In the genomic region with DNA sequence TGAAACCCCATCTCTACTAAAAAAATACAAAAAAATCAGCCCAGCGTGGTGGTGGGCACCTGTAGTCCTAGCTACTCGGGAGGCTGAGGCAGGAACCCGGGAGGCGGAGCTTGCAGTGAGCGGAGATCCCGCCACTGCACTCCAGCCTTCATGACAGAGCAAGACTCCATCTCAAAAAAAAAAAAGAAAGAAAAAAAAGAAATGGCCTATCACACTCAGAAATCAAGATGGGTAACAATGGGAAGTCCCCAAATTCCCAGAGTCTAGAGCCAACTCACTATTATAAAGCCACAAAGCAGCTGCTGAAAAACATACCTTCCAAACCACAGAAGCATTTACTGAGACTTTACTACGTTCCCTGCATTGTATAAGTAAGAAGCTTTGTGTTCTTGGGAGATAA, we compare ENCODE assay signal across 14 cellular contexts. TPM values are rescaled to one million over a fixed set of nuclear protein-coding genes. Genes with fewer than 3 reads are reported as not detected.
DNase-seq lines count a peak whose midpoint lies in the region; ATAC-seq and TF ChIP-seq lines count a peak whose summit lies in the region.
"Had no signal": no experiment of that assay in that cellular context is flagged by ENCODE, and none has a peak within 500 bp of the region (broad histone marks: within the 10 kb centered on the region; RNA-seq: fewer than 3 reads in every experiment).

No MANE protein-coding gene starts in this region.

- no peak for TF ChIP-seq CTCF in fibroblast of lung (conservative IDR thresholded peaks at IDR 0.05 in 1 of 2, IDR thresholded peaks at IDR 0.05 in 1 of 2; ENCODE audit: low read depth in 1 of 2, low read length in 2 of 2)

- no peaks in the 10 kb centered on the region for H3K9me3 ChIP-seq in fibroblast of lung (ENCODE audit: control insufficient read depth, insufficient read depth, low read depth, low read length)

- no peak overlapping the region for H2AFZ ChIP-seq in fibroblast of lung (ENCODE audit: low read length)

- peaks cover 15% of the 10 kb centered on the region for H3K27me3 Mint-ChIP-seq in activated naive CD4-positive, alpha-beta T cell treated with anti-CD3 and anti-CD28 coated beads, Interleukin-2, amount 10 ng/mL, durations not matched to agents 7 days and 5 days
- peaks cover 42% of the 10 kb centered on the region for H3K27me3 Mint-ChIP-seq in T-helper 2 cell treated with Interferon-gamma antibody and Interleukin-4, amounts not matched to agents 5 μg/mL and 100 μg/mL, for 36 hours (ENCODE audit: low read depth)

- ATAC-seq in activated naive CD4-positive, alpha-beta T cell treated with anti-CD3 and anti-CD28 coated beads, Interleukin-2, amount 50 U/mL, for 72 hours: peak; percentile 53 to 80
- ATAC-seq in HG02610 (IDR thresholded peaks at IDR 0.05; ENCODE audit: unreplicated experiment): no peak
- ATAC-seq: Right ventricle myocardium inferior had no signal

- H3K4me1 Mint-ChIP-seq in activated naive CD4-positive, alpha-beta T cell treated with anti-CD3 and anti-CD28 coated beads, Interleukin-2, amount 10 ng/mL, durations not matched to agents 7 days and 5 days: peaks cover 25% of the 10 kb centered on the region
- H3K4me1 Mint-ChIP-seq in T-helper 2 cell treated with Interferon-gamma antibody and Interleukin-4, amounts not matched to agents 5 μg/mL and 100 μg/mL, for 36 hours (ENCODE audit: low read depth): peaks cover 11% of the 10 kb centered on the region

- H3K4me1 ChIP-seq in fibroblast of lung (ENCODE audit: control insufficient read depth, extremely low read depth, insufficient read depth, low read length): no peaks in the 10 kb centered on the region

- H3K27ac ChIP-seq in fibroblast of lung (ENCODE audit: insufficient read depth, low read length): no peak overlapping the region

- no peak overlapping the region for H3K4me3 Mint-ChIP-seq in activated naive CD4-positive, alpha-beta T cell treated with anti-CD3 and anti-CD28 coated beads, Interleukin-2, amount 10 ng/mL, durations not matched to agents 7 days and 5 days
- peak overlapping the region; percentile 19 for H3K4me3 Mint-ChIP-seq in T-helper 2 cell treated with Interferon-gamma antibody and Interleukin-4, amounts not matched to agents 5 μg/mL and 100 μg/mL, for 36 hours
- H3K4me3 Mint-ChIP-seq: neural crest cell had no signal

- H3K36me3 ChIP-seq in fibroblast of lung (ENCODE audit: control insufficient read depth, insufficient read depth, low read length): no peaks in the 10 kb centered on the region

- H3K36me3 Mint-ChIP-seq in activated naive CD4-positive, alpha-beta T cell treated with anti-CD3 and anti-CD28 coated beads, Interleukin-2, amount 50 U/mL, for 72 hours: no peaks in the 10 kb centered on the region
- H3K36me3 Mint-ChIP-seq in activated naive CD4-positive, alpha-beta T cell treated with anti-CD3 and anti-CD28 coated beads, Interleukin-2, amount 10 ng/mL, durations not matched to agents 7 days and 5 days: peaks cover 2% of the 10 kb centered on the region
- H3K36me3 Mint-ChIP-seq in T-helper 2 cell treated with Interferon-gamma antibody and Interleukin-4, amounts not matched to agents 5 μg/mL and 100 μg/mL, for 36 hours (ENCODE audit: low read depth): peaks cover 1% of the 10 kb centered on the region

- H3K4me2 ChIP-seq in fibroblast of lung (ENCODE audit: extremely low read depth, insufficient read depth, low read length): no peak overlapping the region
- H3K4me2 ChIP-seq: smooth muscle cell had no signal

- H4K20me1 ChIP-seq in fibroblast of lung (ENCODE audit: control insufficient read depth, extremely low read depth, insufficient read depth, low read length): peaks cover 2% of the 10 kb centered on the region

- H3K27ac Mint-ChIP-seq in activated naive CD4-positive, alpha-beta T cell treated with anti-CD3 and anti-CD28 coated beads, Interleukin-2, amount 50 U/mL, for 72 hours: peak overlapping the region in 1 of 2 donors; percentile 87
- H3K27ac Mint-ChIP-seq in activated naive CD4-positive, alpha-beta T cell treated with anti-CD3 and anti-CD28 coated beads, Interleukin-2, amount 10 ng/mL, durations not matched to agents 7 days and 5 days: no peak overlapping the region
- H3K27ac Mint-ChIP-seq in T-helper 2 cell treated with Interferon-gamma antibody and Interleukin-4, amounts not matched to agents 5 μg/mL and 100 μg/mL, for 36 hours: peak overlapping the region; percentile 18

- H3K4me3 ChIP-seq in fibroblast of lung (replicated peaks in 1 of 4; ENCODE audit: control extremely low read depth in 1 of 4, insufficient read depth in 1 of 4, low read depth in 3 of 4, low read length in 4 of 4): no peak overlapping the region
- H3K4me3 ChIP-seq: smooth muscle cell had no signal

- H3K27me3 ChIP-seq in fibroblast of lung (ENCODE audit: control insufficient read depth, insufficient read depth, low read length): no peaks in the 10 kb centered on the region

- DNase-seq in activated naive CD4-positive, alpha-beta T cell treated with anti-CD3 and anti-CD28 coated beads, Interleukin-2, amount 50 U/mL, for 72 hours (ENCODE audit: low spot score in 2 of 2): peak in 1 of 2 donors; percentile 57
- no peak for DNase-seq in activated naive CD4-positive, alpha-beta T cell treated with anti-CD3 and anti-CD28 coated beads, Interleukin-2, amount 10 ng/mL, durations not matched to agents 7 days and 5 days
- DNase-seq in T-helper 2 cell treated with Interferon-gamma antibody and Interleukin-4, amounts not matched to agents 5 μg/mL and 100 μg/mL, for 36 hours (ENCODE audit: low spot score): peak; percentile 12
- DNase-seq in fibroblast of lung (ENCODE audit: low read depth in 2 of 2) (peak; percentile 55 to 83), cardiac septum (ENCODE audit: low spot score) (no peak), H4 (ENCODE audit: low spot score) (no peak), NCI-H1092 (lab: John Stamatoyannopoulos, UW) (no peak)
- DNase-seq: cortex of kidney, NCI-H1105 treated with DMSO at 0.1 percent for 48 hours, NCI-H524 had no signal

- intact Hi-C loops in cardiac septum (cut with DNase I): no loop called here

- H3K9ac ChIP-seq in fibroblast of lung (ENCODE audit: insufficient read depth, low read length): no peak overlapping the region

- peaks cover 68% of the 10 kb centered on the region for H3K79me2 ChIP-seq in fibroblast of lung (ENCODE audit: control insufficient read depth, insufficient read depth, low read length)

- no peaks in the 10 kb centered on the region for H3K9me3 Mint-ChIP-seq in activated naive CD4-positive, alpha-beta T cell treated with anti-CD3 and anti-CD28 coated beads, Interleukin-2, amount 50 U/mL, for 72 hours
- no peaks in the 10 kb centered on the region for H3K9me3 Mint-ChIP-seq in activated naive CD4-positive, alpha-beta T cell treated with anti-CD3 and anti-CD28 coated beads, Interleukin-2, amount 10 ng/mL, durations not matched to agents 7 days and 5 days
- no peaks in the 10 kb centered on the region for H3K9me3 Mint-ChIP-seq in T-helper 2 cell treated with Interferon-gamma antibody and Interleukin-4, amounts not matched to agents 5 μg/mL and 100 μg/mL, for 36 hours
- H3K9me3 Mint-ChIP-seq: neural crest cell had no signal

- CTCF ChIA-PET in activated naive CD4-positive, alpha-beta T cell treated with anti-CD3 and anti-CD28 coated beads, Interleukin-2, amount 10 ng/mL, durations not matched to agents 7 days and 5 days (lab: Charles Lee): no interaction called here

RNA-seq across cellular contexts. Expression of a gene that starts 7.5 kb away (rescaled TPM):
- total RNA-seq in activated naive CD4-positive, alpha-beta T cell treated with anti-CD3 and anti-CD28 coated beads, Interleukin-2, amount 50 U/mL, for 72 hours: 10 to 100 TPM; 10.9 to 26.3 TPM
- total RNA-seq in fibroblast of lung (26.2 and 43.1 TPM in 2 replicates), cardiac septum (50.5 TPM)
- polyA plus RNA-seq in fibroblast of lung: 59.1 and 67.2 TPM in 2 replicates
- polyA plus RNA-seq in fibroblast of lung (2012): 51.3 and 56.0 TPM in 2 replicates
- 2.2 and 4.0 TPM in 2 replicates for polyA minus RNA-seq in fibroblast of lung (ENCODE audit: low replicate concordance)
- 37.5 and 40.6 TPM in 2 replicates for total RNA-seq in H4 (2014; rRNA removed; shearing (Covaris generic))

Comparison
In these comparisons a context has a peak if more than half of its experiments do, and no peak if none do; other contexts are left out.
1. DNase-seq: peak in T-helper 2 cell treated with Interferon-gamma antibody and Interleukin-4, amounts not matched to agents 5 μg/mL and 100 μg/mL, for 36 hours (single experiment) and fibroblast of lung (2 of 2); none in activated naive CD4-positive, alpha-beta T cell treated with anti-CD3 and anti-CD28 coated beads, Interleukin-2, amount 10 ng/mL, durations not matched to agents 7 days and 5 days (single experiment), cardiac septum (single experiment), H4 (single experiment) and NCI-H1092 (single experiment).